Comparison of ENCODE assay signal across 1 cellular context in the genomic region with DNA sequence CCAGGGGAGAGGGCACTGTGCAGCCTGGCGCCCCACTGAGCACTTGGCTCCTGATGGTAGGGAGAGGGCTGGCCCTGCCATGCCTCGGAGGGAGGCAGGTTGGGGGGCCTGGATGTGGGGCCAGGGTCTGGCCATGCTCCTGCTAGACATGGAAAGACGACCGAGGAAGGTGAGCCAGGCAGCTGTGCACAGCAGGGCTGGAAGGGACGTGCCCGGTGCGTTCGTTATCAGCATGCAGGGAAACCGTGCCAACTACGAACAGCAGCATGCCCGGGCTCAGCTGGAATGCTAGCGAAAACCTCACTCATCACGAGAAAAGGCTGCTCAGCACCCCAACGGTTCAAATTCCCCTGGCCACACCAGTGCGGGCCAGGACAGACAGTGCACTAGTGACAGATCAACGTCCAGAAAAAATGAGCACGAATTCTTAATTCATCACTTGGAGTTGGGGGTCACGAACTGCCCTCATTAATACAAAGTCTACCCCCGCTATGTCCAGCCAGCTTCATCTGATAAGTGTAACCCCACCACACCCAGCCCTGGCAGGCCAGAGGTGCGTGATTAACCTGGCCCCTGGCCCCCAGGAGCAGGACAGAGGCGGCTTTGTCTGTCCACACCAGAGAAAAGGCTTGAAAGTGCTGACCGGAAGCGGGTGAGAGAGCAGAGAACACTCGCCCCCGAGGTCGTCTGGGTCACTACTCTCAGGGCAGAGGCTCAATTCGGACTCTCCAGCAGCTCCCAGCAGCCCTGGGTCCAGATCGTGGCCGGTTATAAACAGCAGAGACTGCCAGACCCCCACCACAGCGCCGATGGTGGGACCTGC.
TF ChIP-seq lines count a peak whose summit lies in the region.

No MANE protein-coding gene starts in this region.

TF ChIP-seq in HepG2, 621 proteins besides CTCF, POLR2A, EP300 and RAD21 (continued from another document and continues in another):
- TF ChIP-seq, protein P1, sequence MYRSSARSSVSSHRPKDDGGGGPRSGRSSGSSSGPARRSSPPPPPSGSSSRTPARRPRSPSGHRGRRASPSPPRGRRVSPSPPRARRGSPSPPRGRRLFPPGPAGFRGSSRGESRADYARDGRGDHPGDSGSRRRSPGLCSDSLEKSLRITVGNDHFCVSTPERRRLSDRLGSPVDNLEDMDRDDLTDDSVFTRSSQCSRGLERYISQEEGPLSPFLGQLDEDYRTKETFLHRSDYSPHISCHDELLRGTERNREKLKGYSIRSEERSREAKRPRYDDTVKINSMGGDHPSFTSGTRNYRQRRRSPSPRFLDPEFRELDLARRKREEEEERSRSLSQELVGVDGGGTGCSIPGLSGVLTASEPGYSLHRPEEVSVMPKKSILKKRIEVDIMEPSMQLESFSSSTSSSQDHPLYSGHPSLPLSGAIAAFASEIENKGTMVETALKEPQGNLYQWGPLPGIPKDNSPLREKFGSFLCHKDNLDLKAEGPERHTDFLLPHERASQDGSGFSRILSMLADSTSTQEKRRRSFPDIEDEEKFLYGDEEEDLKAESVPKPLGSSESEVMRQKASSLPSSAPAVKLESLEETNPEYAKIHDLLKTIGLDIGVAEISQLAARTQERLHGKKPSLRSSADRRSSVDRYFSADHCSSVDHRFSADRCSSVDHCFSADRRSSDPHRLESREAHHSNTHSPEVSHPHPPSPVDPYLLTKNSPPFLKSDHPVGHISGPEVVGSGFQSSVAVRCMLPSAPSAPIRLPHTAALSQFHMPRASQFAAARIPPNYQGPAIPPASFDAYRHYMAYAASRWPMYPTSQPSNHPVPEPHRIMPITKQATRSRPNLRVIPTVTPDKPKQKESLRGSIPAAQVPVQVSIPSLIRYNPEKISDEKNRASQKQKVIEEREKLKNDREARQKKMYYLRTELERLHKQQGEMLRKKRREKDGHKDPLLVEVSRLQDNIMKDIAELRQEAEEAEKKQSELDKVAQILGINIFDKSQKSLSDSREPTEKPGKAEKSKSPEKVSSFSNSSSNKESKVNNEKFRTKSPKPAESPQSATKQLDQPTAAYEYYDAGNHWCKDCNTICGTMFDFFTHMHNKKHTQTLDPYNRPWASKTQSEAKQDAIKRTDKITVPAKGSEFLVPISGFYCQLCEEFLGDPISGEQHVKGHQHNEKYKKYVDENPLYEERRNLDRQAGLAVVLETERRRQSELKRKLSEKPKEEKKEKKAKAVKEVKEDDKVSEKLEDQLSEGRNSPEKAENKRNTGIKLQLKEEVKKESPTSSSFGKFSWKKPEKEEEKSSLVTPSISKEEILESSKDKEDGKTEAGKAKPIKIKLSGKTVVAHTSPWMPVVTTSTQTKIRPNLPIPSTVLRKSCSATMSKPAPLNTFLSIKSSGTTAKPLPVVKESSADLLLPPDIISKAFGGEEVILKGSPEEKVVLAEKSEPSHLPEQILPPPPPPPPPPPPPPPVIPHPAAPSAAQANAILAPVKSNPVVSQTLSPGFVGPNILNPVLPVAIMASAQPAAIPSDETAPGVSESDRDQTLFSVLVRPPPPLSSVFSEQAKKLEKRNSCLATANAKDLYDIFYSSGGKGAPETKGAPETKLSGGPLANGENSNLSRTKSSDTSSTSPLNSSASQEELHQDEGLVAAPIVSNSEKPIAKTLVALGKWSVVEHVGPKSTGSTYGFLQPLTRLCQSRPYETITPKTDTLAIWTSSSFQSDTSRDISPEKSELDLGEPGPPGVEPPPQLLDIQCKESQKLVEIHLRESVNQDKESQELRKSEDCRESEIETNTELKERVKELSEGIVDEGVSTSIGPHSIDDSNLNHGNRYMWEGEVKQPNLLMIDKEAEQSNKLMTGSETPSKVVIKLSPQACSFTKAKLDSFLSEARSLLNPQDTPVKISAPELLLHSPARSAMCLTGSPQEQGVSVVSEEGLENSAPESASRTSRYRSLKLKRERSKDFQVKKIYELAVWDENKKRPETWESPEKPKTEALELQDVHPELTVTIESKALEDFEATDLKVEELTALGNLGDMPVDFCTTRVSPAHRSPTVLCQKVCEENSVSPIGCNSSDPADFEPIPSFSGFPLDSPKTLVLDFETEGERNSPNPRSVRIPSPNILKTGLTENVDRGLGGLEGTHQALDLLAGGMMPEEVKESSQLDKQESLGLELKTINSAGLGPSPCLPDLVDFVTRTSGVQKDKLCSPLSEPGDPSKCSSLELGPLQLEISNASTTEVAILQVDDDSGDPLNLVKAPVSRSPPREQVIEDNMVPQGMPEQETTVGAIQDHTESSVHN (CRISPR knock-in tag; IDR thresholded peaks at IDR 0.05): no peak
- TF ChIP-seq HOXA5 (CRISPR knock-in tag; IDR thresholded peaks at IDR 0.05) (no peak), SP2 (CRISPR knock-in tag; IDR thresholded peaks at IDR 0.05) (no peak), MXI1 (IDR thresholded peaks at IDR 0.05; ENCODE audit: borderline replicate concordance, low read depth, low read length) (peak; percentile 7; the same call in 1 of the 3 replicates), HNRNPUL1 (IDR thresholded peaks at IDR 0.05; ENCODE audit: low read depth, low read length) (no peak), ATF7-NPFF (CRISPR knock-in tag; IDR thresholded peaks at IDR 0.05; ENCODE audit: low read depth) (no peak; the same call in 1 of the 2 replicates), ZNF768 (CRISPR knock-in tag; IDR thresholded peaks at IDR 0.05) (peak; percentile 3; the same call in 1 of the 2 replicates), ZNF30 (CRISPR knock-in tag; IDR thresholded peaks at IDR 0.05) (no peak), CAMTA2 (CRISPR knock-in tag; IDR thresholded peaks at IDR 0.05; ENCODE audit: borderline replicate concordance) (no peak), CCAR2 (optimal IDR thresholded peaks at IDR 0.05; ENCODE audit: low read depth, low read length) (no peak), RBFOX2 (IDR thresholded peaks at IDR 0.05; ENCODE audit: low read depth, low read length) (0 out of 2 replicates have a peak, but pooled peaks have one; percentile 12), TGIF2 (CRISPR knock-in tag; IDR thresholded peaks at IDR 0.05) (peak; percentile 57; the same call in 1 of the 2 replicates), ZNF775 (CRISPR knock-in tag; IDR thresholded peaks at IDR 0.05; ENCODE audit: borderline replicate concordance) (no peak), KDM5A (IDR thresholded peaks at IDR 0.05; ENCODE audit: borderline replicate concordance, low read length) (no peak), SP4 (CRISPR knock-in tag; IDR thresholded peaks at IDR 0.05) (peak; percentile 45; the same call in 1 of the 2 replicates), SNAI1 (CRISPR knock-in tag; IDR thresholded peaks at IDR 0.05; ENCODE audit: borderline replicate concordance) (no peak), ZNF432 (CRISPR knock-in tag; IDR thresholded peaks at IDR 0.05; ENCODE audit: borderline replicate concordance) (no peak), ZNF75D (CRISPR knock-in tag; IDR thresholded peaks at IDR 0.05; ENCODE audit: borderline replicate concordance) (no peak), ZFP36L2 (CRISPR knock-in tag; IDR thresholded peaks at IDR 0.05) (no peak), ZNF619 (CRISPR knock-in tag; IDR thresholded peaks at IDR 0.05) (no peak), RELA (CRISPR knock-in tag; IDR thresholded peaks at IDR 0.05) (no peak), ZNF143 (CRISPR knock-in tag; IDR thresholded peaks at IDR 0.05) (peak; percentile 53; the same call in 1 of the 2 replicates), ZNF720 (CRISPR knock-in tag; IDR thresholded peaks at IDR 0.05) (no peak), RBAK (CRISPR knock-in tag; IDR thresholded peaks at IDR 0.05) (no peak)
- TF ChIP-seq, protein P2, sequence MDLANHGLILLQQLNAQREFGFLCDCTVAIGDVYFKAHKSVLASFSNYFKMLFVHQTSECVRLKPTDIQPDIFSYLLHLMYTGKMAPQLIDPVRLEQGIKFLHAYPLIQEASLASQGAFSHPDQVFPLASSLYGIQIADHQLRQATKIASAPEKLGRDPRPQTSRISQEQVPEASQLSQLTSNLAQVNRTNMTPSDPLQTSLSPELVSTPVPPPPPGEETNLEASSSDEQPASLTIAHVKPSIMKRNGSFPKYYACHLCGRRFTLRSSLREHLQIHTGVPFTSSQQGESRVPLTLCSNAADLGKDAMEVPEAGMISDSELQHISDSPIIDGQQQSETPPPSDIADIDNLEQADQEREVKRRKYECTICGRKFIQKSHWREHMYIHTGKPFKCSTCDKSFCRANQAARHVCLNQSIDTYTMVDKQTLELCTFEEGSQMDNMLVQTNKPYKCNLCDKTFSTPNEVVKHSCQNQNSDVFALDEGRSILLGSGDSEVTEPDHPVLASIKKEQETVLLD (CRISPR knock-in tag; IDR thresholded peaks at IDR 0.05; ENCODE audit: low read depth): peak; percentile 30; the same call in 1 of the 2 replicates
- TF ChIP-seq, protein P3, sequence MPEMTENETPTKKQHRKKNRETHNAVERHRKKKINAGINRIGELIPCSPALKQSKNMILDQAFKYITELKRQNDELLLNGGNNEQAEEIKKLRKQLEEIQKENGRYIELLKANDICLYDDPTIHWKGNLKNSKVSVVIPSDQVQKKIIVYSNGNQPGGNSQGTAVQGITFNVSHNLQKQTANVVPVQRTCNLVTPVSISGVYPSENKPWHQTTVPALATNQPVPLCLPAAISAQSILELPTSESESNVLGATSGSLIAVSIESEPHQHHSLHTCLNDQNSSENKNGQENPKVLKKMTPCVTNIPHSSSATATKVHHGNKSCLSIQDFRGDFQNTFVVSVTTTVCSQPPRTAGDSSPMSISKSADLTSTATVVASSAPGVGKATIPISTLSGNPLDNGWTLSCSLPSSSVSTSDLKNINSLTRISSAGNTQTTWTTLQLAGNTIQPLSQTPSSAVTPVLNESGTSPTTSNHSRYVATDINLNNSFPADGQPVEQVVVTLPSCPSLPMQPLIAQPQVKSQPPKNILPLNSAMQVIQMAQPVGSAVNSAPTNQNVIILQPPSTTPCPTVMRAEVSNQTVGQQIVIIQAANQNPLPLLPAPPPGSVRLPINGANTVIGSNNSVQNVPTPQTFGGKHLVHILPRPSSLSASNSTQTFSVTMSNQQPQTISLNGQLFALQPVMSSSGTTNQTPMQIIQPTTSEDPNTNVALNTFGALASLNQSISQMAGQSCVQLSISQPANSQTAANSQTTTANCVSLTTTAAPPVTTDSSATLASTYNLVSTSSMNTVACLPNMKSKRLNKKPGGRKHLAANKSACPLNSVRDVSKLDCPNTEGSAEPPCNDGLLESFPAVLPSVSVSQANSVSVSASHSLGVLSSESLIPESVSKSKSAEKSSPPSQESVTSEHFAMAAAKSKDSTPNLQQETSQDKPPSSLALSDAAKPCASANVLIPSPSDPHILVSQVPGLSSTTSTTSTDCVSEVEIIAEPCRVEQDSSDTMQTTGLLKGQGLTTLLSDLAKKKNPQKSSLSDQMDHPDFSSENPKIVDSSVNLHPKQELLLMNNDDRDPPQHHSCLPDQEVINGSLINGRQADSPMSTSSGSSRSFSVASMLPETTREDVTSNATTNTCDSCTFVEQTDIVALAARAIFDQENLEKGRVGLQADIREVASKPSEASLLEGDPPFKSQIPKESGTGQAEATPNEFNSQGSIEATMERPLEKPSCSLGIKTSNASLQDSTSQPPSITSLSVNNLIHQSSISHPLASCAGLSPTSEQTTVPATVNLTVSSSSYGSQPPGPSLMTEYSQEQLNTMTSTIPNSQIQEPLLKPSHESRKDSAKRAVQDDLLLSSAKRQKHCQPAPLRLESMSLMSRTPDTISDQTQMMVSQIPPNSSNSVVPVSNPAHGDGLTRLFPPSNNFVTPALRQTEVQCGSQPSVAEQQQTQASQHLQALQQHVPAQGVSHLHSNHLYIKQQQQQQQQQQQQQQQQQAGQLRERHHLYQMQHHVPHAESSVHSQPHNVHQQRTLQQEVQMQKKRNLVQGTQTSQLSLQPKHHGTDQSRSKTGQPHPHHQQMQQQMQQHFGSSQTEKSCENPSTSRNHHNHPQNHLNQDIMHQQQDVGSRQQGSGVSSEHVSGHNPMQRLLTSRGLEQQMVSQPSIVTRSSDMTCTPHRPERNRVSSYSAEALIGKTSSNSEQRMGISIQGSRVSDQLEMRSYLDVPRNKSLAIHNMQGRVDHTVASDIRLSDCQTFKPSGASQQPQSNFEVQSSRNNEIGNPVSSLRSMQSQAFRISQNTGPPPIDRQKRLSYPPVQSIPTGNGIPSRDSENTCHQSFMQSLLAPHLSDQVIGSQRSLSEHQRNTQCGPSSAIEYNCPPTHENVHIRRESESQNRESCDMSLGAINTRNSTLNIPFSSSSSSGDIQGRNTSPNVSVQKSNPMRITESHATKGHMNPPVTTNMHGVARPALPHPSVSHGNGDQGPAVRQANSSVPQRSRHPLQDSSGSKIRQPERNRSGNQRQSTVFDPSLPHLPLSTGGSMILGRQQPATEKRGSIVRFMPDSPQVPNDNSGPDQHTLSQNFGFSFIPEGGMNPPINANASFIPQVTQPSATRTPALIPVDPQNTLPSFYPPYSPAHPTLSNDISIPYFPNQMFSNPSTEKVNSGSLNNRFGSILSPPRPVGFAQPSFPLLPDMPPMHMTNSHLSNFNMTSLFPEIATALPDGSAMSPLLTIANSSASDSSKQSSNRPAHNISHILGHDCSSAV (CRISPR knock-in tag; IDR thresholded peaks at IDR 0.05; ENCODE audit: borderline replicate concordance): no peak
- TF ChIP-seq, protein P4, sequence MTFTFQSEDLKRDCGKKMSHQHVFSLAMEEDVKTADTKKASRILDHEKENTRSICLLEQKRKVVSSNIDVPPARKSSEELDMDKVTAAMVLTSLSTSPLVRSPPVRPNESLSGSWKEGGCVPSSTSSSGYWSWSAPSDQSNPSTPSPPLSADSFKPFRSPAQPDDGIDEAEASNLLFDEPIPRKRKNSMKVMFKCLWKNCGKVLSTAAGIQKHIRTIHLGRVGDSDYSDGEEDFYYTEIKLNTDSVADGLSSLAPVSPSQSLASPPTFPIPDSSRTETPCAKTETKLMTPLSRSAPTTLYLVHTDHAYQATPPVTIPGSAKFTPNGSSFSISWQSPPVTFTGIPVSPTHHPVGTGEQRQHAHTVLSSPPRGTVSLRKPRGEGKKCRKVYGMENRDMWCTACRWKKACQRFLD (CRISPR knock-in tag; IDR thresholded peaks at IDR 0.05; ENCODE audit: borderline replicate concordance): no peak
- TF ChIP-seq, protein P5, sequence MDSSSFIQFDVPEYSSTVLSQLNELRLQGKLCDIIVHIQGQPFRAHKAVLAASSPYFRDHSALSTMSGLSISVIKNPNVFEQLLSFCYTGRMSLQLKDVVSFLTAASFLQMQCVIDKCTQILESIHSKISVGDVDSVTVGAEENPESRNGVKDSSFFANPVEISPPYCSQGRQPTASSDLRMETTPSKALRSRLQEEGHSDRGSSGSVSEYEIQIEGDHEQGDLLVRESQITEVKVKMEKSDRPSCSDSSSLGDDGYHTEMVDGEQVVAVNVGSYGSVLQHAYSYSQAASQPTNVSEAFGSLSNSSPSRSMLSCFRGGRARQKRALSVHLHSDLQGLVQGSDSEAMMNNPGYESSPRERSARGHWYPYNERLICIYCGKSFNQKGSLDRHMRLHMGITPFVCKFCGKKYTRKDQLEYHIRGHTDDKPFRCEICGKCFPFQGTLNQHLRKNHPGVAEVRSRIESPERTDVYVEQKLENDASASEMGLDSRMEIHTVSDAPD (CRISPR knock-in tag; IDR thresholded peaks at IDR 0.05): peak; percentile 89
- TF ChIP-seq, protein P6, sequence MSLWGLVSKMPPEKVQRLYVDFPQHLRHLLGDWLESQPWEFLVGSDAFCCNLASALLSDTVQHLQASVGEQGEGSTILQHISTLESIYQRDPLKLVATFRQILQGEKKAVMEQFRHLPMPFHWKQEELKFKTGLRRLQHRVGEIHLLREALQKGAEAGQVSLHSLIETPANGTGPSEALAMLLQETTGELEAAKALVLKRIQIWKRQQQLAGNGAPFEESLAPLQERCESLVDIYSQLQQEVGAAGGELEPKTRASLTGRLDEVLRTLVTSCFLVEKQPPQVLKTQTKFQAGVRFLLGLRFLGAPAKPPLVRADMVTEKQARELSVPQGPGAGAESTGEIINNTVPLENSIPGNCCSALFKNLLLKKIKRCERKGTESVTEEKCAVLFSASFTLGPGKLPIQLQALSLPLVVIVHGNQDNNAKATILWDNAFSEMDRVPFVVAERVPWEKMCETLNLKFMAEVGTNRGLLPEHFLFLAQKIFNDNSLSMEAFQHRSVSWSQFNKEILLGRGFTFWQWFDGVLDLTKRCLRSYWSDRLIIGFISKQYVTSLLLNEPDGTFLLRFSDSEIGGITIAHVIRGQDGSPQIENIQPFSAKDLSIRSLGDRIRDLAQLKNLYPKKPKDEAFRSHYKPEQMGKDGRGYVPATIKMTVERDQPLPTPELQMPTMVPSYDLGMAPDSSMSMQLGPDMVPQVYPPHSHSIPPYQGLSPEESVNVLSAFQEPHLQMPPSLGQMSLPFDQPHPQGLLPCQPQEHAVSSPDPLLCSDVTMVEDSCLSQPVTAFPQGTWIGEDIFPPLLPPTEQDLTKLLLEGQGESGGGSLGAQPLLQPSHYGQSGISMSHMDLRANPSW (CRISPR knock-in tag; IDR thresholded peaks at IDR 0.05; ENCODE audit: borderline replicate concordance): no peak
